In genomic region chr17:35448214-35448898, GRCh38 we compare ENCODE assay signal across 8 cellular contexts. TPM values are rescaled to one million over a fixed set of nuclear protein-coding genes. Genes with fewer than 3 reads are reported as not detected.
DNase-seq lines count a peak whose midpoint lies in the region; ATAC-seq and TF ChIP-seq lines count a peak whose summit lies in the region.

A gene with protein sequence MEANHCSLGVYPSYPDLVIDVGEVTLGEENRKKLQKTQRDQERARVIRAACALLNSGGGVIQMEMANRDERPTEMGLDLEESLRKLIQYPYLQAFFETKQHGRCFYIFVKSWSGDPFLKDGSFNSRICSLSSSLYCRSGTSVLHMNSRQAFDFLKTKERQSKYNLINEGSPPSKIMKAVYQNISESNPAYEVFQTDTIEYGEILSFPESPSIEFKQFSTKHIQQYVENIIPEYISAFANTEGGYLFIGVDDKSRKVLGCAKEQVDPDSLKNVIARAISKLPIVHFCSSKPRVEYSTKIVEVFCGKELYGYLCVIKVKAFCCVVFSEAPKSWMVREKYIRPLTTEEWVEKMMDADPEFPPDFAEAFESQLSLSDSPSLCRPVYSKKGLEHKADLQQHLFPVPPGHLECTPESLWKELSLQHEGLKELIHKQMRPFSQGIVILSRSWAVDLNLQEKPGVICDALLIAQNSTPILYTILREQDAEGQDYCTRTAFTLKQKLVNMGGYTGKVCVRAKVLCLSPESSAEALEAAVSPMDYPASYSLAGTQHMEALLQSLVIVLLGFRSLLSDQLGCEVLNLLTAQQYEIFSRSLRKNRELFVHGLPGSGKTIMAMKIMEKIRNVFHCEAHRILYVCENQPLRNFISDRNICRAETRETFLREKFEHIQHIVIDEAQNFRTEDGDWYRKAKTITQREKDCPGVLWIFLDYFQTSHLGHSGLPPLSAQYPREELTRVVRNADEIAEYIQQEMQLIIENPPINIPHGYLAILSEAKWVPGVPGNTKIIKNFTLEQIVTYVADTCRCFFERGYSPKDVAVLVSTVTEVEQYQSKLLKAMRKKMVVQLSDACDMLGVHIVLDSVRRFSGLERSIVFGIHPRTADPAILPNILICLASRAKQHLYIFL (minus strand): TSS chr17:35448766. CDS start chr17:35445680, 3,086 bp downstream.

- H3K4me1 ChIP-seq in BE2C = no peaks in the 10 kb centered on the region

- no peaks in the 10 kb centered on the region for H3K9me3 Mint-ChIP-seq in mesothelial cell of epicardium

- DNase-seq in GM13976 (ENCODE audit: low spot score) = peak; percentile 87
- DNase-seq in NCI-H2196 (lab: John Stamatoyannopoulos, UW; ENCODE audit: unreplicated experiment) = peak; percentile 82
- peak; percentile 77 to 83 for DNase-seq in activated CD4-positive, alpha-beta T cell treated with anti-CD3 and anti-CD28 coated beads, Interleukin-2, amount 50 U/mL, for 4 hours
- peak; percentile 67 for DNase-seq in effector CD8-positive, alpha-beta T cell (lab: John Stamatoyannopoulos, UW)
- DNase-seq in mesothelial cell of epicardium (ENCODE audit: low spot score in 2 of 2, unreplicated experiment in 2 of 2) = peak in 1 of 2 experiments; percentile 62
- peak; percentile 67 to 68 for DNase-seq in stimulated activated CD8-positive, alpha-beta memory T cell treated with anti-CD3 and anti-CD28 coated beads, Interleukin-4, amount 100 ng/mL, for 1 hour (ENCODE audit: low read depth in 2 of 2, low spot score in 1 of 2)
- DNase-seq in BE2C = no peak

- no peak within 1 kb of the TSS for H3K4me3 ChIP-seq in BE2C (ENCODE audit: low read depth, low read length)

- peaks cover 91% of the 10 kb centered on the region for H3K27me3 ChIP-seq in BE2C

- H3K4me1 Mint-ChIP-seq in mesothelial cell of epicardium = peaks cover 11% of the 10 kb centered on the region

- in situ Hi-C loops in GM13976 (cut with MboI; ENCODE audit: low sequenced_read_pairs, unreplicated experiment) = no loop called here

- no peaks in the 10 kb centered on the region for H3K36me3 ChIP-seq in BE2C

- H3K27me3 Mint-ChIP-seq in mesothelial cell of epicardium (ENCODE audit: low read depth) = peaks cover 39% of the 10 kb centered on the region

- peak within 1 kb of the TSS; percentile 74 for H3K4me3 Mint-ChIP-seq in mesothelial cell of epicardium

- H3K9me3 ChIP-seq in BE2C = no peaks in the 10 kb centered on the region; the same call in 1 of the 2 replicates

- peak; percentile 78 for ATAC-seq in HG02798 (IDR thresholded peaks at IDR 0.05; ENCODE audit: poor library complexity, unreplicated experiment)

- H3K27ac Mint-ChIP-seq in mesothelial cell of epicardium = peak within 1 kb of the TSS; percentile 65

- no peaks in the 10 kb centered on the region for H3K36me3 Mint-ChIP-seq in mesothelial cell of epicardium

- TF ChIP-seq CTCF in GM13976 (IDR thresholded peaks at IDR 0.05; ENCODE audit: borderline replicate concordance, control extremely low read depth, extremely low read depth, insufficient read depth, missing control alignments) (no peak), mesothelial cell of epicardium (IDR thresholded peaks at IDR 0.05; ENCODE audit: unreplicated experiment) (no peak), BE2C (IDR thresholded peaks at IDR 0.05; ENCODE audit: low read depth, low read length) (no peak)

RNA-seq across cellular contexts. Expression of the gene that starts here (rescaled TPM):
- 23.1 to 24.7 TPM (median 23.7 TPM) in 3 replicates for total RNA-seq in mesothelial cell of epicardium
- not detected for polyA plus RNA-seq in BE2C (2012; ENCODE audit: insufficient read depth, insufficient read length, low read depth)
